22 cellular contexts compared by ENCODE assay signal in the genomic region with DNA sequence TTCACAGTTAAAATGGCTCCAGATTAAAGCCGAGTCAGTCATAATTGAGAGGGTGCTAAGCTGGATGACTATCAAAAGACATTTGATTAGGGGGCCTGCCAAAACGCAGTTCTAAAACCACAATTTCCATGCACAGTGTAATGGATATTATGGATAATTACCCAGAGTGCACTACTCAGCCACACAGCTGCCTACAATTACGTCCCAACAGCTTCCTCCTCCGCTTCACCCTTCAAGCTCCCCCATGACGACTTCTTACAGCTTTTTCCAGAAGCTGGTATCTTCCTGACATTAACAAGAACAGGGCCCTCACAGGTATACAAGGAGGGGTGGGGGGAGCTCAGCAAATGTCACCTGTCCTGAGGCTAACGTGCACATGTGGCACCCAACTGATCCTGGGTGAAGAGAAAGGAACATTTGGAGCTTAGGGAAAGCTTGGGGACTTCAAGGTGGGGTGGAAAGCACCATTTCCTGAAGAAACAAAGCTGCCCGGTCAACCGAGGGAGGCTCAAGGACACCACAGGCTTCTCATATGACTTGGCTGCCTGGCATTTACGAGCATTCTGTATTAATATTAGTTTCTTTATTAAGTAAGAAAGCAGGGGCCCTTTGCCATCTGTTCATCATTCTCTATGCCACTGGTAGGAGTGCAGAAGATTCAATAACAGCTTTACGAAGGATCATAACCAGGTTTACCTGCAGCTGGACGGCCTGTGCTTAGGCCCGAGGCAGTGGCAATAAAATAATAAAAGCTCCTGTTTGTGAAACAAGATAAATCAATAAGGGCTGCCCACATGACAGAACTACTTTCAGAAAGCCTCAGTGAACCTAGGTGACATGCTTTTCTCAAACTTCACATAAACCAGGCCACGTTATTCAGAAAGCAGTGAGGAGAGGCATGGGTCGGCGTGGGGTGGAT. TPM values are rescaled to one million over a fixed set of nuclear protein-coding genes. Genes with fewer than 3 reads are reported as not detected.
A peak's percentile ranks its signal among the peaks of the same experiment; 100 is the strongest.
DNase-seq lines count a peak whose midpoint lies in the region; FAIRE-seq and TF ChIP-seq lines count a peak whose summit lies in the region.
"Had no signal": no experiment of that assay in that cellular context is flagged by ENCODE, and none has a peak within 500 bp of the region (broad histone marks: within the 10 kb centered on the region; RNA-seq: fewer than 3 reads in every experiment).

No MANE protein-coding gene starts in this region.

- peak; percentile 5 for DNase-seq in GM06990 (ENCODE audit: extremely low read depth, insufficient read length)
- DNase-seq in NCI-H2196 treated with DMSO at 0.1 percent for 48 hours (lab: John Stamatoyannopoulos, UW; ENCODE audit: unreplicated experiment), result peak; percentile 78
- DNase-seq in progenitor cell of endocrine pancreas (ENCODE audit: low spot score, unreplicated experiment), result no peak
- no peak for DNase-seq in coronary artery (ENCODE audit: low spot score)
- DNase-seq in GM12892 (ENCODE audit: insufficient read length), result no peak
- no peak for DNase-seq in NCI-H1930 (lab: John Stamatoyannopoulos, UW)
- DNase-seq in osteocyte (ENCODE audit: extremely low spot score, unreplicated experiment), result no peak
- DNase-seq: activated CD4-positive, alpha-beta memory T cell treated with anti-CD3 and anti-CD28 coated beads, Interleukin-2, amount 10 ng/mL, durations not matched to agents 7 days and 5 days; activated naive CD4-positive, alpha-beta T cell treated with anti-CD3 and anti-CD28 coated beads, Interleukin-2, amount 10 ng/mL, durations not matched to agents 7 days and 5 days; activated T-cell treated with anti-CD3 and anti-CD28 coated beads, Interleukin-2, amount 50 U/mL, for 1 hour; CD4-positive, alpha-beta memory T cell; cortex of kidney; DMS79; gastrocnemius medialis; left lung; midbrain; NCI-H2081; T-cell had no signal

- peaks cover 38% of the 10 kb centered on the region for H3K36me3 Mint-ChIP-seq in brain
- peaks cover 20% of the 10 kb centered on the region for H3K36me3 Mint-ChIP-seq in progenitor cell of endocrine pancreas (ENCODE audit: insufficient read depth)
- H3K36me3 Mint-ChIP-seq in osteocyte (ENCODE audit: unreplicated experiment), result peaks cover 46% of the 10 kb centered on the region
- H3K36me3 Mint-ChIP-seq: activated naive CD4-positive, alpha-beta T cell treated with anti-CD3 and anti-CD28 coated beads, Interleukin-2, amount 10 ng/mL, durations not matched to agents 7 days and 5 days; CD4-positive, alpha-beta memory T cell; stimulated activated effector memory CD8-positive, alpha-beta T cell treated with anti-CD3 and anti-CD28 coated beads, Interleukin-12 subunit alpha, Interleukin-12 subunit beta, amount 100 ng/mL, for 72 hours; T-cell had no signal

- no peak for TF ChIP-seq POLR2A in GM12892 (IDR thresholded peaks at IDR 0.05; ENCODE audit: low read depth, low read length)

- H3K4me1 Mint-ChIP-seq in brain, result peaks cover 41% of the 10 kb centered on the region
- peaks cover 17% of the 10 kb centered on the region for H3K4me1 Mint-ChIP-seq in progenitor cell of endocrine pancreas (ENCODE audit: low read depth)
- no peaks in the 10 kb centered on the region for H3K4me1 Mint-ChIP-seq in osteocyte (ENCODE audit: unreplicated experiment)

- H3K4me3 Mint-ChIP-seq in brain (peak overlapping the region in 2 of 5 experiments; percentile 56 to 58), progenitor cell of endocrine pancreas (ENCODE audit: low read depth) (no peak overlapping the region), osteocyte (ENCODE audit: unreplicated experiment) (no peak overlapping the region)
- H3K4me3 Mint-ChIP-seq: activated CD4-positive, alpha-beta memory T cell treated with anti-CD3 and anti-CD28 coated beads, Interleukin-2, amount 10 ng/mL, durations not matched to agents 7 days and 5 days; activated naive CD4-positive, alpha-beta T cell treated with anti-CD3 and anti-CD28 coated beads, Interleukin-2, amount 10 ng/mL, durations not matched to agents 7 days and 5 days; CD4-positive, alpha-beta memory T cell; stimulated activated effector memory CD8-positive, alpha-beta T cell treated with anti-CD3 and anti-CD28 coated beads, Interleukin-12 subunit alpha, Interleukin-12 subunit beta, amount 100 ng/mL, for 72 hours; T-cell had no signal

- no peaks in the 10 kb centered on the region for H3K27me3 ChIP-seq in GM06990 (replicated peaks; ENCODE audit: control insufficient read depth, insufficient read depth, low read length)
- H3K27me3 ChIP-seq: gastrocnemius medialis, left lung, tibial nerve had no signal

- H3K9me3 Mint-ChIP-seq in brain (no peaks in the 10 kb centered on the region), progenitor cell of endocrine pancreas (ENCODE audit: low read depth) (no peaks in the 10 kb centered on the region), osteocyte (ENCODE audit: unreplicated experiment) (no peaks in the 10 kb centered on the region)
- H3K9me3 Mint-ChIP-seq: activated CD4-positive, alpha-beta memory T cell treated with anti-CD3 and anti-CD28 coated beads, Interleukin-2, amount 10 ng/mL, durations not matched to agents 7 days and 5 days; activated naive CD4-positive, alpha-beta T cell treated with anti-CD3 and anti-CD28 coated beads, Interleukin-2, amount 10 ng/mL, durations not matched to agents 7 days and 5 days; CD4-positive, alpha-beta memory T cell; stimulated activated effector memory CD8-positive, alpha-beta T cell treated with anti-CD3 and anti-CD28 coated beads, Interleukin-12 subunit alpha, Interleukin-12 subunit beta, amount 100 ng/mL, for 72 hours; T-cell had no signal

- no peak overlapping the region for H3K4me3 ChIP-seq in GM06990 (replicated peaks; ENCODE audit: low read depth, low read length)
- H3K4me3 ChIP-seq in coronary artery, result no peak overlapping the region
- H3K4me3 ChIP-seq: gastrocnemius medialis, left lung, tibial nerve had no signal

- H3K27ac Mint-ChIP-seq in brain (peak overlapping the region; percentile 53 to 96 (median 87)), progenitor cell of endocrine pancreas (peak overlapping the region; percentile 45), osteocyte (ENCODE audit: unreplicated experiment) (no peak overlapping the region)
- H3K27ac Mint-ChIP-seq: activated CD4-positive, alpha-beta memory T cell treated with anti-CD3 and anti-CD28 coated beads, Interleukin-2, amount 10 ng/mL, durations not matched to agents 7 days and 5 days; activated naive CD4-positive, alpha-beta T cell treated with anti-CD3 and anti-CD28 coated beads, Interleukin-2, amount 10 ng/mL, durations not matched to agents 7 days and 5 days; CD4-positive, alpha-beta memory T cell; stimulated activated effector memory CD8-positive, alpha-beta T cell treated with anti-CD3 and anti-CD28 coated beads, Interleukin-12 subunit alpha, Interleukin-12 subunit beta, amount 100 ng/mL, for 72 hours; T-cell had no signal

- no peaks in the 10 kb centered on the region for H3K27me3 Mint-ChIP-seq in brain
- H3K27me3 Mint-ChIP-seq in progenitor cell of endocrine pancreas, result no peaks in the 10 kb centered on the region
- no peaks in the 10 kb centered on the region for H3K27me3 Mint-ChIP-seq in osteocyte (ENCODE audit: unreplicated experiment)

- no peak overlapping the region for H3K27ac ChIP-seq in coronary artery
- H3K27ac ChIP-seq: gastrocnemius medialis, left lung, tibial nerve had no signal

- TF ChIP-seq CTCF in GM06990 (IDR thresholded peaks at IDR 0.05; ENCODE audit: insufficient read depth, low read length, poor library complexity, severe bottlenecking) (no peak), brain (conservative IDR thresholded peaks at IDR 0.05) (no peak), progenitor cell of endocrine pancreas (IDR thresholded peaks at IDR 0.05; ENCODE audit: unreplicated experiment) (no peak), coronary artery (IDR thresholded peaks at IDR 0.05) (no peak), osteocyte (IDR thresholded peaks at IDR 0.05) (no peak)

- H3K36me3 ChIP-seq in GM06990 (ENCODE audit: control insufficient read depth, insufficient read depth, low read length), result peaks cover 2% of the 10 kb centered on the region

- FAIRE-seq in GM12892 (lab: Jason Lieb, UNC), result no peak
- FAIRE-seq: H1 had no signal

RNA-seq across cellular contexts. Expression of gene ETV5, which starts 54.1 kb away (rescaled TPM):
- 8.5 TPM for polyA plus RNA-seq in brain (ENCODE audit: insufficient read depth, low read depth, low replicate concordance)
- total RNA-seq in progenitor cell of endocrine pancreas, result 51.3 and 54.1 TPM in 2 replicates
- polyA plus RNA-seq in GM12892 (2012; ENCODE audit: missing spikeins), result 6.4 TPM
- 58.4 and 63.6 TPM in 2 replicates for total RNA-seq in osteocyte
- polyA plus RNA-seq: CD4-positive, alpha-beta memory T cell had no signal

Comparison
In these comparisons a context has a peak if more than half of its experiments do, and no peak if none do; other contexts are left out.
1. DNase-seq: peak in GM06990 (single experiment) and NCI-H2196 treated with DMSO at 0.1 percent for 48 hours (single experiment); none in progenitor cell of endocrine pancreas (single experiment), coronary artery (single experiment), GM12892 (single experiment), NCI-H1930 (0 of 2) and osteocyte (single experiment).